In the genomic region with DNA sequence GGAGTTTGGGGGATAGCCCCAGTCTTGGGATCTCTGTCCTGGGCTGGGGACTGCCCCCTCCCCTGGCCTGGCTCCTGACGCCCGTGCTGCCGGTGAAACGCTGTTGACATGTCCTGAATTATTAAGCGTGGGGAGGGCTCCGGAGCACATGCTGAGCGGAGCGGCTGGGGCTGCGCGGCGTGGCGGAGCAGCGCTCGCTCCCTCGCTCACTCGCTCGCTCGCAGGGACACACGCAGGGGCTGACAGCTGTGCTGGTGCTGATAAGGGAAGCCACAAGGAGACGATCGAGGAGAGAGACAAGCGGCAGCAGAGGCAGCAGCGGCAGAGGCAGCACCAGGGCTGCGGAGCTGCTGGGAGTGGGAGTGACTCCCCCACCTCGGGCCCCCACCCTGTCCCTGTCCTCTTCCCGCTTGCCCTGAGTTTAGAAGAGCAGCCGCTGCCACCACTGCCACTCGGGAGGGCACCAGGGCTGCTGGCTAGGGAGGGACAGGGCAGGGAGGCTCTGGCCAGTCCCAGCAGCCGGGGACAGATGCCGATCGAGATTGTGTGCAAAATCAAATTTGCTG, we compare ENCODE assay signal across 1 cellular context.
TF ChIP-seq lines count a peak whose summit lies in the region.

Gene ASIC4, plus strand, starts transcription at position 287 of the 566 bp plus-strand sequence. Its CDS starts 243 bp downstream, at position 530.

TF ChIP-seq in K562, 482 proteins besides CTCF, POLR2A, EP300 and RAD21 (continued from another document and continues in another):
- TF ChIP-seq, protein P1, sequence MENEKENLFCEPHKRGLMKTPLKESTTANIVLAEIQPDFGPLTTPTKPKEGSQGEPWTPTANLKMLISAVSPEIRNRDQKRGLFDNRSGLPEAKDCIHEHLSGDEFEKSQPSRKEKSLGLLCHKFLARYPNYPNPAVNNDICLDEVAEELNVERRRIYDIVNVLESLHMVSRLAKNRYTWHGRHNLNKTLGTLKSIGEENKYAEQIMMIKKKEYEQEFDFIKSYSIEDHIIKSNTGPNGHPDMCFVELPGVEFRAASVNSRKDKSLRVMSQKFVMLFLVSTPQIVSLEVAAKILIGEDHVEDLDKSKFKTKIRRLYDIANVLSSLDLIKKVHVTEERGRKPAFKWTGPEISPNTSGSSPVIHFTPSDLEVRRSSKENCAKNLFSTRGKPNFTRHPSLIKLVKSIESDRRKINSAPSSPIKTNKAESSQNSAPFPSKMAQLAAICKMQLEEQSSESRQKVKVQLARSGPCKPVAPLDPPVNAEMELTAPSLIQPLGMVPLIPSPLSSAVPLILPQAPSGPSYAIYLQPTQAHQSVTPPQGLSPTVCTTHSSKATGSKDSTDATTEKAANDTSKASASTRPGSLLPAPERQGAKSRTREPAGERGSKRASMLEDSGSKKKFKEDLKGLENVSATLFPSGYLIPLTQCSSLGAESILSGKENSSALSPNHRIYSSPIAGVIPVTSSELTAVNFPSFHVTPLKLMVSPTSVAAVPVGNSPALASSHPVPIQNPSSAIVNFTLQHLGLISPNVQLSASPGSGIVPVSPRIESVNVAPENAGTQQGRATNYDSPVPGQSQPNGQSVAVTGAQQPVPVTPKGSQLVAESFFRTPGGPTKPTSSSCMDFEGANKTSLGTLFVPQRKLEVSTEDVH (IDR thresholded peaks at IDR 0.05; ENCODE audit: low read depth, partially characterized antibody), result no peak
- TF ChIP-seq ZNF655 (CRISPR knock-in tag; IDR thresholded peaks at IDR 0.05), result no peak
- peak; percentile 26; the same call in 1 of the 2 replicates for TF ChIP-seq ATF6 (CRISPR knock-in tag; IDR thresholded peaks at IDR 0.05)
- no peak for TF ChIP-seq ZNF586 (CRISPR knock-in tag; conservative IDR thresholded peaks at IDR 0.05)
- no peak for TF ChIP-seq ZNF695 (CRISPR knock-in tag; IDR thresholded peaks at IDR 0.05)
- peak; percentile 27; the same call in 1 of the 2 replicates for TF ChIP-seq ZC3H11A (IDR thresholded peaks at IDR 0.05; ENCODE audit: low read depth, low read length)
- TF ChIP-seq, protein P2, sequence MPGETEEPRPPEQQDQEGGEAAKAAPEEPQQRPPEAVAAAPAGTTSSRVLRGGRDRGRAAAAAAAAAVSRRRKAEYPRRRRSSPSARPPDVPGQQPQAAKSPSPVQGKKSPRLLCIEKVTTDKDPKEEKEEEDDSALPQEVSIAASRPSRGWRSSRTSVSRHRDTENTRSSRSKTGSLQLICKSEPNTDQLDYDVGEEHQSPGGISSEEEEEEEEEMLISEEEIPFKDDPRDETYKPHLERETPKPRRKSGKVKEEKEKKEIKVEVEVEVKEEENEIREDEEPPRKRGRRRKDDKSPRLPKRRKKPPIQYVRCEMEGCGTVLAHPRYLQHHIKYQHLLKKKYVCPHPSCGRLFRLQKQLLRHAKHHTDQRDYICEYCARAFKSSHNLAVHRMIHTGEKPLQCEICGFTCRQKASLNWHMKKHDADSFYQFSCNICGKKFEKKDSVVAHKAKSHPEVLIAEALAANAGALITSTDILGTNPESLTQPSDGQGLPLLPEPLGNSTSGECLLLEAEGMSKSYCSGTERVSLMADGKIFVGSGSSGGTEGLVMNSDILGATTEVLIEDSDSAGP (CRISPR knock-in tag; IDR thresholded peaks at IDR 0.05), result no peak
- TF ChIP-seq ELK1 (CRISPR knock-in tag; IDR thresholded peaks at IDR 0.05), result no peak
- TF ChIP-seq CBX8 (IDR thresholded peaks at IDR 0.05; ENCODE audit: borderline replicate concordance, extremely low read depth, low read depth, low read length, poor library complexity, severe bottlenecking), result no peak
- TF ChIP-seq PHF21A (IDR thresholded peaks at IDR 0.05; ENCODE audit: borderline replicate concordance, low read depth), result 0 out of 2 replicates have a peak, but pooled peaks have one; percentile 25
- TF ChIP-seq SMARCE1 (IDR thresholded peaks at IDR 0.05), result peak; percentile 94
- TF ChIP-seq, protein P3, sequence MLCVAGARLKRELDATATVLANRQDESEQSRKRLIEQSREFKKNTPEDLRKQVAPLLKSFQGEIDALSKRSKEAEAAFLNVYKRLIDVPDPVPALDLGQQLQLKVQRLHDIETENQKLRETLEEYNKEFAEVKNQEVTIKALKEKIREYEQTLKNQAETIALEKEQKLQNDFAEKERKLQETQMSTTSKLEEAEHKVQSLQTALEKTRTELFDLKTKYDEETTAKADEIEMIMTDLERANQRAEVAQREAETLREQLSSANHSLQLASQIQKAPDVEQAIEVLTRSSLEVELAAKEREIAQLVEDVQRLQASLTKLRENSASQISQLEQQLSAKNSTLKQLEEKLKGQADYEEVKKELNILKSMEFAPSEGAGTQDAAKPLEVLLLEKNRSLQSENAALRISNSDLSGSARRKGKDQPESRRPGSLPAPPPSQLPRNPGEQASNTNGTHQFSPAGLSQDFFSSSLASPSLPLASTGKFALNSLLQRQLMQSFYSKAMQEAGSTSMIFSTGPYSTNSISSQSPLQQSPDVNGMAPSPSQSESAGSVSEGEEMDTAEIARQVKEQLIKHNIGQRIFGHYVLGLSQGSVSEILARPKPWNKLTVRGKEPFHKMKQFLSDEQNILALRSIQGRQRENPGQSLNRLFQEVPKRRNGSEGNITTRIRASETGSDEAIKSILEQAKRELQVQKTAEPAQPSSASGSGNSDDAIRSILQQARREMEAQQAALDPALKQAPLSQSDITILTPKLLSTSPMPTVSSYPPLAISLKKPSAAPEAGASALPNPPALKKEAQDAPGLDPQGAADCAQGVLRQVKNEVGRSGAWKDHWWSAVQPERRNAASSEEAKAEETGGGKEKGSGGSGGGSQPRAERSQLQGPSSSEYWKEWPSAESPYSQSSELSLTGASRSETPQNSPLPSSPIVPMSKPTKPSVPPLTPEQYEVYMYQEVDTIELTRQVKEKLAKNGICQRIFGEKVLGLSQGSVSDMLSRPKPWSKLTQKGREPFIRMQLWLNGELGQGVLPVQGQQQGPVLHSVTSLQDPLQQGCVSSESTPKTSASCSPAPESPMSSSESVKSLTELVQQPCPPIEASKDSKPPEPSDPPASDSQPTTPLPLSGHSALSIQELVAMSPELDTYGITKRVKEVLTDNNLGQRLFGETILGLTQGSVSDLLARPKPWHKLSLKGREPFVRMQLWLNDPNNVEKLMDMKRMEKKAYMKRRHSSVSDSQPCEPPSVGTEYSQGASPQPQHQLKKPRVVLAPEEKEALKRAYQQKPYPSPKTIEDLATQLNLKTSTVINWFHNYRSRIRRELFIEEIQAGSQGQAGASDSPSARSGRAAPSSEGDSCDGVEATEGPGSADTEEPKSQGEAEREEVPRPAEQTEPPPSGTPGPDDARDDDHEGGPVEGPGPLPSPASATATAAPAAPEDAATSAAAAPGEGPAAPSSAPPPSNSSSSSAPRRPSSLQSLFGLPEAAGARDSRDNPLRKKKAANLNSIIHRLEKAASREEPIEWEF (CRISPR knock-in tag; IDR thresholded peaks at IDR 0.05), result no peak
- peak; percentile 86 for TF ChIP-seq CREM (IDR thresholded peaks at IDR 0.05; ENCODE audit: low read depth)
- no peak for TF ChIP-seq KLF6 (CRISPR knock-in tag; IDR thresholded peaks at IDR 0.05; ENCODE audit: borderline replicate concordance)
- TF ChIP-seq ELK3 (CRISPR knock-in tag; IDR thresholded peaks at IDR 0.05), result no peak
- TF ChIP-seq YBX1 (IDR thresholded peaks at IDR 0.05), result no peak
- TF ChIP-seq HNRNPUL1 (IDR thresholded peaks at IDR 0.05; ENCODE audit: low read length), result no peak
- TF ChIP-seq CSDE1 (IDR thresholded peaks at IDR 0.05), result no peak
- TF ChIP-seq, protein P4, sequence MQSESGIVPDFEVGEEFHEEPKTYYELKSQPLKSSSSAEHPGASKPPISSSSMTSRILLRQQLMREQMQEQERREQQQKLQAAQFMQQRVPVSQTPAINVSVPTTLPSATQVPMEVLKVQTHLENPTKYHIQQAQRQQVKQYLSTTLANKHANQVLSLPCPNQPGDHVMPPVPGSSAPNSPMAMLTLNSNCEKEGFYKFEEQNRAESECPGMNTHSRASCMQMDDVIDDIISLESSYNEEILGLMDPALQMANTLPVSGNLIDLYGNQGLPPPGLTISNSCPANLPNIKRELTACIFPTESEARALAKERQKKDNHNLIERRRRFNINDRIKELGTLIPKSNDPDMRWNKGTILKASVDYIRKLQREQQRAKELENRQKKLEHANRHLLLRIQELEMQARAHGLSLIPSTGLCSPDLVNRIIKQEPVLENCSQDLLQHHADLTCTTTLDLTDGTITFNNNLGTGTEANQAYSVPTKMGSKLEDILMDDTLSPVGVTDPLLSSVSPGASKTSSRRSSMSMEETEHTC (IDR thresholded peaks at IDR 0.05), result no peak
- peak; percentile 59 for TF ChIP-seq CREB3L1 (IDR thresholded peaks at IDR 0.05; ENCODE audit: borderline replicate concordance, low read depth)
- no peak for TF ChIP-seq POLR2B (IDR thresholded peaks at IDR 0.05; ENCODE audit: low read depth, partially characterized antibody)
- TF ChIP-seq KLF1 (tag; IDR thresholded peaks at IDR 0.05), result no peak
- TF ChIP-seq DNMT1 (IDR thresholded peaks at IDR 0.05), result no peak
- TF ChIP-seq ZNF699 (CRISPR knock-in tag; IDR thresholded peaks at IDR 0.05; ENCODE audit: insufficient replicate concordance), result no peak
- TF ChIP-seq, protein P5, sequence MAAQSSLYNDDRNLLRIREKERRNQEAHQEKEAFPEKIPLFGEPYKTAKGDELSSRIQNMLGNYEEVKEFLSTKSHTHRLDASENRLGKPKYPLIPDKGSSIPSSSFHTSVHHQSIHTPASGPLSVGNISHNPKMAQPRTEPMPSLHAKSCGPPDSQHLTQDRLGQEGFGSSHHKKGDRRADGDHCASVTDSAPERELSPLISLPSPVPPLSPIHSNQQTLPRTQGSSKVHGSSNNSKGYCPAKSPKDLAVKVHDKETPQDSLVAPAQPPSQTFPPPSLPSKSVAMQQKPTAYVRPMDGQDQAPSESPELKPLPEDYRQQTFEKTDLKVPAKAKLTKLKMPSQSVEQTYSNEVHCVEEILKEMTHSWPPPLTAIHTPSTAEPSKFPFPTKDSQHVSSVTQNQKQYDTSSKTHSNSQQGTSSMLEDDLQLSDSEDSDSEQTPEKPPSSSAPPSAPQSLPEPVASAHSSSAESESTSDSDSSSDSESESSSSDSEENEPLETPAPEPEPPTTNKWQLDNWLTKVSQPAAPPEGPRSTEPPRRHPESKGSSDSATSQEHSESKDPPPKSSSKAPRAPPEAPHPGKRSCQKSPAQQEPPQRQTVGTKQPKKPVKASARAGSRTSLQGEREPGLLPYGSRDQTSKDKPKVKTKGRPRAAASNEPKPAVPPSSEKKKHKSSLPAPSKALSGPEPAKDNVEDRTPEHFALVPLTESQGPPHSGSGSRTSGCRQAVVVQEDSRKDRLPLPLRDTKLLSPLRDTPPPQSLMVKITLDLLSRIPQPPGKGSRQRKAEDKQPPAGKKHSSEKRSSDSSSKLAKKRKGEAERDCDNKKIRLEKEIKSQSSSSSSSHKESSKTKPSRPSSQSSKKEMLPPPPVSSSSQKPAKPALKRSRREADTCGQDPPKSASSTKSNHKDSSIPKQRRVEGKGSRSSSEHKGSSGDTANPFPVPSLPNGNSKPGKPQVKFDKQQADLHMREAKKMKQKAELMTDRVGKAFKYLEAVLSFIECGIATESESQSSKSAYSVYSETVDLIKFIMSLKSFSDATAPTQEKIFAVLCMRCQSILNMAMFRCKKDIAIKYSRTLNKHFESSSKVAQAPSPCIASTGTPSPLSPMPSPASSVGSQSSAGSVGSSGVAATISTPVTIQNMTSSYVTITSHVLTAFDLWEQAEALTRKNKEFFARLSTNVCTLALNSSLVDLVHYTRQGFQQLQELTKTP (IDR thresholded peaks at IDR 0.05; ENCODE audit: low read depth in 1 of 2, partially characterized antibody in 2 of 2), result peak in 1 of 2 experiments; percentile 19
